17 cellular contexts compared by ENCODE assay signal in the genomic region with DNA sequence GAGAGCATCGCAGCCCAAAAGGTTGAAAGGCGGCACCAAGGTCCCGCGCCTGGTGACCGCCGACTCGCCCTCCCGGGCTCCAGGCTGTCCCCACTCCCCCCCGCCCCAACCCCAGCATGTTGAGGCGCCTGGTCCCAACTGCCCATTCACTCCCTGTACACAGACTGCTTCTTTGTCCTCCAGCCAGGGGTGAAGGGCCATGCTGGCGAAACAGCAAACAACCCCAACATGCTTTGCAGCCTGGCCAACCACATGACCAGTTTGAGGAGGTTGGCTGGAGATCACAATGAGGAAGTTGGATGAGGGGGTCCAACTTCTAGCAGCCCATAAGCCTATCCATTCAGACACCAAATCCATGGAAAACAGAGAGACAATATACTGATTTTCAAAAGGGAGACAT. TPM values are rescaled to one million over a fixed set of nuclear protein-coding genes. Genes with fewer than 3 reads are reported as not detected.
DNase-seq lines count a peak whose midpoint lies in the region; FAIRE-seq and TF ChIP-seq lines count a peak whose summit lies in the region.
"Had no signal": no experiment of that assay in that cellular context is flagged by ENCODE, and none has a peak within 500 bp of the region (broad histone marks: within the 10 kb centered on the region; RNA-seq: fewer than 3 reads in every experiment).

No MANE protein-coding gene starts in this region.

- POLR2A ChIA-PET in RWPE1 (lab: Yijun Ruan, JAX; ENCODE audit: low non-redundant PET): no interaction called here

- H3K4me3 Mint-ChIP-seq in nephron progenitor cell: no peak overlapping the region
- H3K4me3 Mint-ChIP-seq: activated CD4-positive, alpha-beta T cell treated with anti-CD3 and anti-CD28 coated beads, Interleukin-2, amount 10 ng/mL, durations not matched to agents 24 days and 14 days; activated naive CD4-positive, alpha-beta T cell treated with anti-CD3 and anti-CD28 coated beads for 36 hours; activated T-cell treated with anti-CD3 and anti-CD28 coated beads, Interleukin-2, amount 50 U/mL, for 72 hours; endodermal cell; T-helper 1 cell treated with Interleukin-12 subunit alpha and Interleukin-12 subunit beta and Interleukin-4 antibody, amounts not matched to agents 30 μg/mL and 1 μg/mL, for 36 hours had no signal

- no peak overlapping the region for H3K14ac ChIP-seq in neuronal stem cell (ENCODE audit: low read length)

- H3K9ac ChIP-seq in neuronal stem cell (ENCODE audit: low read depth, low read length, poor library complexity): no peak overlapping the region

- H3K4me1 ChIP-seq in adrenal gland (replicated peaks in 1 of 2): peaks cover 3 to 9% of the 10 kb centered on the region in 2 donors
- peaks cover 21 to 27% of the 10 kb centered on the region in 2 donors for H3K4me1 ChIP-seq in neuronal stem cell (ENCODE audit: control insufficient read depth in 2 of 2, insufficient read depth in 1 of 2, low read depth in 1 of 2, low read length in 2 of 2)
- peaks cover 0 to 5% of the 10 kb centered on the region in 2 donors for H3K4me1 ChIP-seq in uterus

- no peaks in the 10 kb centered on the region for H3K27me3 ChIP-seq in adrenal gland
- H3K27me3 ChIP-seq in neuronal stem cell (ENCODE audit: control insufficient read depth in 3 of 3, insufficient read depth in 3 of 3, low read depth in 1 of 3, low read length in 3 of 3): peaks cover 0 to 9% (median 0%) of the 10 kb centered on the region in 3 experiments
- H3K27me3 ChIP-seq in uterus: no peaks in the 10 kb centered on the region

- H3K36me3 Mint-ChIP-seq in nephron progenitor cell (ENCODE audit: low read depth): peaks cover 9% of the 10 kb centered on the region

- no peak overlapping the region for H4K91ac ChIP-seq in neuronal stem cell (ENCODE audit: low read depth, low read length, poor library complexity)

- H3K27me3 Mint-ChIP-seq in nephron progenitor cell (ENCODE audit: low read depth, poor library complexity): no peaks in the 10 kb centered on the region
- H3K27me3 Mint-ChIP-seq: activated CD4-positive, alpha-beta T cell treated with anti-CD3 and anti-CD28 coated beads, Interleukin-2, amount 10 ng/mL, durations not matched to agents 24 days and 14 days had no signal

- intact Hi-C loops in adrenal gland (cut with DNase I): loop anchor here in 1 of 2 donors (5.0 kb wide), 1 partner anchor 50 kb away; no protein-coding TSS in a partner anchor
- intact Hi-C loops in uterus (cut with DNase I; ENCODE audit: low total_unique reads): no loop called here

- no peak overlapping the region for H3K4ac ChIP-seq in neuronal stem cell (ENCODE audit: low read length)

- 91 to 95% (median 93%) methylated on average over 7 to 11 of the region's 11 CpGs for WGBS in adrenal gland, 4 donors
- no CpG with 5 or more reads among the region's 11 CpGs for WGBS in neuronal stem cell (ENCODE audit: extremely low coverage in 2 of 2, insufficient read length in 2 of 2, insufficient replicate concordance in 1 of 2), 2 donors

- H3K27ac ChIP-seq in adrenal gland (peak overlapping the region in 3 of 5 donors; percentile 63 to 86 (median 80)), neuronal stem cell (replicated peaks; ENCODE audit: low read length) (no peak overlapping the region), temporal lobe (ENCODE audit: low read depth, low read length) (peak overlapping the region; percentile 88), RWPE1 (no peak overlapping the region), uterus (no peak overlapping the region)

- TF ChIP-seq POLR2A in adrenal gland (IDR thresholded peaks at IDR 0.05) (no peak), uterus (IDR thresholded peaks at IDR 0.05) (no peak)

- peaks cover 35% of the 10 kb centered on the region for H3K4me1 Mint-ChIP-seq in nephron progenitor cell

- no peak overlapping the region for H3K27ac Mint-ChIP-seq in nephron progenitor cell
- H3K27ac Mint-ChIP-seq: activated CD4-positive, alpha-beta T cell treated with anti-CD3 and anti-CD28 coated beads, Interleukin-2, amount 10 ng/mL, durations not matched to agents 24 days and 14 days; activated naive CD4-positive, alpha-beta T cell treated with anti-CD3 and anti-CD28 coated beads for 36 hours; activated T-cell treated with anti-CD3 and anti-CD28 coated beads, Interleukin-2, amount 50 U/mL, for 72 hours; endodermal cell; T-helper 1 cell treated with Interleukin-12 subunit alpha and Interleukin-12 subunit beta and Interleukin-4 antibody, amounts not matched to agents 30 μg/mL and 1 μg/mL, for 36 hours had no signal

- H3K18ac ChIP-seq in neuronal stem cell (ENCODE audit: low read length): peak overlapping the region; percentile 16

- H3K4me3 ChIP-seq in adrenal gland: no peak overlapping the region
- H3K4me3 ChIP-seq in neuronal stem cell (ENCODE audit: low read length in 2 of 2): no peak overlapping the region
- H3K4me3 ChIP-seq in uterus: no peak overlapping the region

- no peak overlapping the region for H2AFZ ChIP-seq in neuronal stem cell (ENCODE audit: low read length)

- H3K79me1 ChIP-seq in neuronal stem cell (ENCODE audit: low read depth, low read length): peaks cover 29% of the 10 kb centered on the region

- CTCF ChIA-PET in RWPE1 (lab: Yijun Ruan, JAX): no interaction called here

- no peak overlapping the region for H4K8ac ChIP-seq in neuronal stem cell (ENCODE audit: low read depth, low read length)

- H2BK120ac ChIP-seq in neuronal stem cell (ENCODE audit: low read depth, low read length): no peak overlapping the region

- no peaks in the 10 kb centered on the region for H3K9me3 ChIP-seq in adrenal gland (replicated peaks in 1 of 3)
- peaks cover 5 to 14% of the 10 kb centered on the region in 2 donors for H3K9me3 ChIP-seq in neuronal stem cell (replicated peaks in 1 of 2; ENCODE audit: control insufficient read depth in 2 of 2, insufficient read depth in 1 of 2, low read depth in 1 of 2, low read length in 2 of 2)
- H3K9me3 ChIP-seq in uterus: no peaks in the 10 kb centered on the region

- H3K4me2 ChIP-seq in neuronal stem cell (ENCODE audit: insufficient read depth, low read length, poor library complexity, severe bottlenecking): no peak overlapping the region

- H3K9me3 Mint-ChIP-seq in nephron progenitor cell: no peaks in the 10 kb centered on the region
- H3K9me3 Mint-ChIP-seq: activated CD4-positive, alpha-beta T cell treated with anti-CD3 and anti-CD28 coated beads, Interleukin-2, amount 10 ng/mL, durations not matched to agents 24 days and 14 days; activated naive CD4-positive, alpha-beta T cell treated with anti-CD3 and anti-CD28 coated beads for 36 hours; activated T-cell treated with anti-CD3 and anti-CD28 coated beads, Interleukin-2, amount 50 U/mL, for 72 hours; T-helper 1 cell treated with Interleukin-12 subunit alpha and Interleukin-12 subunit beta and Interleukin-4 antibody, amounts not matched to agents 30 μg/mL and 1 μg/mL, for 36 hours had no signal

- peak overlapping the region; percentile 91 for H2AK5ac ChIP-seq in neuronal stem cell (ENCODE audit: low read depth, low read length)

- no peak overlapping the region for H3K23ac ChIP-seq in neuronal stem cell (ENCODE audit: low read depth, low read length, poor library complexity)

- TF ChIP-seq CTCF in adrenal gland (IDR thresholded peaks at IDR 0.05) (no peak), RWPE1 (conservative IDR thresholded peaks at IDR 0.05; ENCODE audit: low read depth) (no peak), uterus (IDR thresholded peaks at IDR 0.05) (no peak), nephron progenitor cell (IDR thresholded peaks at IDR 0.05) (no peak)

- DNase-seq in adrenal gland: no peak
- peak; percentile 56 to 76 for DNase-seq in frontal cortex (ENCODE audit: low spot score in 2 of 2)
- no peak for DNase-seq in neuronal stem cell (ENCODE audit: low spot score)
- no peak for DNase-seq in RWPE1 (ENCODE audit: low spot score)
- no peak for DNase-seq in uterus
- no peak for DNase-seq in nephron progenitor cell
- DNase-seq: activated CD4-positive, alpha-beta T cell treated with anti-CD3 and anti-CD28 coated beads, Interleukin-2, amount 10 ng/mL, durations not matched to agents 24 days and 14 days; activated naive CD4-positive, alpha-beta T cell treated with anti-CD3 and anti-CD28 coated beads for 36 hours; activated T-cell treated with anti-CD3 and anti-CD28 coated beads, Interleukin-2, amount 50 U/mL, for 72 hours; endodermal cell; GF-D8; NCI-H1417 treated with DMSO at 0.1 percent for 48 hours had no signal

- H2BK5ac ChIP-seq in neuronal stem cell (ENCODE audit: low read length): no peak overlapping the region

- no peak for FAIRE-seq in frontal cortex (lab: Jason Lieb, UNC)
- FAIRE-seq: H1, RCC 7860 had no signal

- no peak overlapping the region for H2BK15ac ChIP-seq in neuronal stem cell (ENCODE audit: low read length)

- H2BK12ac ChIP-seq in neuronal stem cell (ENCODE audit: low read length): no peak overlapping the region

- H3K36me3 ChIP-seq in adrenal gland (replicated peaks in 1 of 2) (no peaks in the 10 kb centered on the region), neuronal stem cell (replicated peaks in 1 of 2; ENCODE audit: control insufficient read depth in 2 of 2, insufficient read depth in 2 of 2, low read length in 2 of 2) (peaks cover 21 to 25% of the 10 kb centered on the region in 2 donors), uterus (no peaks in the 10 kb centered on the region)

RNA-seq across cellular contexts. Expression of gene PDE9A, which starts 13.5 kb away (rescaled TPM):
- total RNA-seq in adrenal gland (10 to 100 TPM; 12.4 to 58.1 (median 16.8) TPM), frontal cortex (13.0 TPM), temporal lobe (14.5 TPM), uterus (10 to 100 TPM in 1 of 4 donors, 1 to 10 TPM in 2, under 1 TPM in 1; 0.59 to 15.0 (median 6.9) TPM)
- 10 to 100 TPM; 19.9 to 23.8 (median 20.0) TPM for polyA plus RNA-seq in adrenal gland
- 44.9 TPM for polyA plus RNA-seq in neuronal stem cell (2013, experiment 1 of 2)
- polyA plus RNA-seq in neuronal stem cell (2013, experiment 2 of 2): 45.6 TPM
- total RNA-seq: MCF 10A had no signal

Comparison
In these comparisons a context has a peak if more than half of its experiments do, and no peak if none do; other contexts are left out.
1. DNase-seq: peak in frontal cortex (2 of 2); none in adrenal gland (0 of 7), neuronal stem cell (single experiment), RWPE1 (single experiment), uterus (0 of 2) and nephron progenitor cell (single experiment).
2. H3K27ac ChIP-seq: peak in adrenal gland (3 of 5) and temporal lobe (single experiment); none in neuronal stem cell (single experiment), RWPE1 (single experiment) and uterus (0 of 2).